Comparison of ENCODE assay signal across 8 cellular contexts in the genomic region with DNA sequence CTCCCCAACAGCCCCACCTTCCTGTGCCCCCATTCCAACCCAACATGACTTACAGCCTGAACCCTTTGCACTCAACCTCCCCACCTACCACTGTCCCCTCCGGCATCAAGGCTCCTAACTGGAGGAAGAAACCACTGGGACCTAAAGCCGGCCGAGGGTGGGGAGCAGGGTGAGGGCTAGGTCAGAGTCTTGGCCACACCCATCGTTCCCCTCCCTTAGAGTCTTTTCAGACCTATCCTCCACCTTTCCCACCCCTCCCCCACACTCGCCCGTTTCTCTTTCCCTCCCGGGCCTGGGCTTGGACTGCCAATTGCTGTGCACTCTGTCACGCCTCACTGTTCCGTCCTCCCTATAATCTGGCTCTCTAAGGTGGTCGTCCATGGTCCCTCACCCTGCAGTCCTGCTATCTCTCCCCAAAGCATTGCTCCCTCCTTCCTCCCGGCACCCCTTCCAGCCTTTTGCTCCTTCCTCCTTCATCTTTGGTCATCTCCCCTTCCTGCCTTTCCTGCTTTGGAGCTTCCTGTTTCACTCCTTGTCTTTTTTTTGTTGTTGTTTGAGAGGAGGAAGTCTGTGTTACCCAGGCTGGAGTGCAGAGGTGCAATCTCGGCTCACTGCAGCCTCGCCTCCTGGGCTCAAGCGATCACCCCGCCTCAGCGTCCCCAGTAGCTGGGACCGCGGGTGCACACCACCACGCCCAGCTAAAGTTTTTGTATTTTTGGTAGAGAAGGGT. TPM values are rescaled to one million over a fixed set of nuclear protein-coding genes. Genes with fewer than 3 reads are reported as not detected.
A peak's percentile ranks its signal among the peaks of the same experiment; 100 is the strongest.
DNase-seq lines count a peak whose midpoint lies in the region; FAIRE-seq and TF ChIP-seq lines count a peak whose summit lies in the region.

No MANE protein-coding gene starts in this region.

- BruUV-seq in A673 (replicated peaks; lab: Mats Ljungman, UMichigan), result no TSS peak

- peaks cover 32% of the 10 kb centered on the region for H3K4me1 Mint-ChIP-seq in HFFc6 (ENCODE audit: low read depth)
- peaks cover 24% of the 10 kb centered on the region for H3K4me1 Mint-ChIP-seq in activated naive CD4-positive, alpha-beta T cell treated with anti-CD3 and anti-CD28 coated beads, Interleukin-2, amount 50 U/mL, for 24 hours

- POLR2A ChIA-PET in A673 (lab: Charles Lee; ENCODE audit: low non-redundant PET), result interaction anchor here (0.6 kb wide), 1 partner anchor 52 kb away, joined by 3 read pairs; the partner anchor contains the start of gene GPS2

- H3K4me1 ChIP-seq in A673 (ENCODE audit: insufficient read depth, low read length, poor library complexity, severe bottlenecking) (peaks cover 16% of the 10 kb centered on the region), kidney (ENCODE audit: control insufficient read depth in 1 of 2, insufficient read depth in 1 of 2, low read depth in 1 of 2, low read length in 2 of 2) (peaks cover 3 to 21% of the 10 kb centered on the region in 2 donors), thyroid gland (peaks cover 9 to 28% of the 10 kb centered on the region in 2 donors)

- peaks cover 10% of the 10 kb centered on the region for H3K27me3 Mint-ChIP-seq in HFFc6 (ENCODE audit: insufficient read depth)
- peaks cover 2% of the 10 kb centered on the region for H3K27me3 Mint-ChIP-seq in activated naive CD4-positive, alpha-beta T cell treated with anti-CD3 and anti-CD28 coated beads, Interleukin-2, amount 50 U/mL, for 24 hours

- H3K27me3 ChIP-seq in A673 (replicated peaks; ENCODE audit: insufficient read depth, low read depth, low read length, poor library complexity) (no peaks in the 10 kb centered on the region), thyroid gland (no peaks in the 10 kb centered on the region)

- H3K36me3 Mint-ChIP-seq in HFFc6 (ENCODE audit: low read depth), result peaks cover 5% of the 10 kb centered on the region
- peaks cover 4% of the 10 kb centered on the region for H3K36me3 Mint-ChIP-seq in activated naive CD4-positive, alpha-beta T cell treated with anti-CD3 and anti-CD28 coated beads, Interleukin-2, amount 50 U/mL, for 24 hours

- peak overlapping the region; percentile 17 for H3K4me3 ChIP-seq in A673 (ENCODE audit: low read depth, low read length, poor library complexity, severe bottlenecking)
- H3K4me3 ChIP-seq in kidney (ENCODE audit: low read length in 2 of 2), result peak overlapping the region; percentile 53 to 74
- peak overlapping the region; percentile 68 to 83 (median 70) for H3K4me3 ChIP-seq in thyroid gland (replicated peaks in 1 of 3)

- peak in 1 of 2 donors; percentile 14 for TF ChIP-seq POLR2A in thyroid gland (IDR thresholded peaks at IDR 0.05)
- no peak for TF ChIP-seq POLR2A in GM12891 (IDR thresholded peaks at IDR 0.05; ENCODE audit: low read depth, low read length)

- CTCF ChIA-PET in A673 (lab: Charles Lee), result no interaction called here

- no peak for DNase-seq in A673 (ENCODE audit: low spot score)
- DNase-seq in HFFc6, result no peak
- DNase-seq in kidney, result peak; percentile 91
- peak; percentile 82 to 85 for DNase-seq in thyroid gland
- no peak for DNase-seq in GM12891 (ENCODE audit: insufficient read length, low spot score)
- no peak for DNase-seq in NCI-H128 (lab: John Stamatoyannopoulos, UW; ENCODE audit: unreplicated experiment)
- DNase-seq in Kasumi-1 (lab: John Stamatoyannopoulos, UW), result no peak

- peak overlapping the region; percentile 78 for H3K4me3 Mint-ChIP-seq in HFFc6
- H3K4me3 Mint-ChIP-seq in activated naive CD4-positive, alpha-beta T cell treated with anti-CD3 and anti-CD28 coated beads, Interleukin-2, amount 50 U/mL, for 24 hours, result peak overlapping the region; percentile 82

- no peak overlapping the region for H3K27ac ChIP-seq in A673 (ENCODE audit: low read depth, low read length, poor library complexity, severe bottlenecking)
- peak overlapping the region; percentile 88 to 89 for H3K27ac ChIP-seq in kidney (ENCODE audit: low read depth in 2 of 2, low read length in 2 of 2)
- peak overlapping the region; percentile 44 to 75 (median 69) for H3K27ac ChIP-seq in thyroid gland

- peaks cover 4% of the 10 kb centered on the region for H3K9me3 Mint-ChIP-seq in HFFc6
- no peaks in the 10 kb centered on the region for H3K9me3 Mint-ChIP-seq in activated naive CD4-positive, alpha-beta T cell treated with anti-CD3 and anti-CD28 coated beads, Interleukin-2, amount 50 U/mL, for 24 hours

- no peak for TF ChIP-seq CTCF in A673 (conservative IDR thresholded peaks at IDR 0.05; ENCODE audit: low read depth, low read length)
- TF ChIP-seq CTCF in HFFc6 (IDR thresholded peaks at IDR 0.05), result no peak
- TF ChIP-seq CTCF in kidney (IDR thresholded peaks at IDR 0.05; ENCODE audit: borderline replicate concordance, extremely low read depth, insufficient read depth), result no peak
- TF ChIP-seq CTCF in thyroid gland (IDR thresholded peaks at IDR 0.05), result no peak

- H3K27ac Mint-ChIP-seq in HFFc6, result peak overlapping the region; percentile 30
- H3K27ac Mint-ChIP-seq in activated naive CD4-positive, alpha-beta T cell treated with anti-CD3 and anti-CD28 coated beads, Interleukin-2, amount 50 U/mL, for 24 hours, result peak overlapping the region; percentile 59

- H3K36me3 ChIP-seq in A673 (ENCODE audit: insufficient read depth, low read length, poor library complexity, severe bottlenecking), result peaks cover 9% of the 10 kb centered on the region
- peaks cover 0 to 2% of the 10 kb centered on the region in 2 donors for H3K36me3 ChIP-seq in kidney (ENCODE audit: control insufficient read depth in 1 of 2, insufficient read depth in 2 of 2, low read length in 2 of 2)
- H3K36me3 ChIP-seq in thyroid gland, result peaks cover 7% of the 10 kb centered on the region in 2 donors

- 12 to 14% methylated on average over 19 of the region's 19 CpGs for WGBS in thyroid gland, 2 donors

- H3K9me3 ChIP-seq in A673 (ENCODE audit: low read depth, low read length, poor library complexity, severe bottlenecking) (no peaks in the 10 kb centered on the region), kidney (ENCODE audit: control insufficient read depth in 1 of 2, low read length in 2 of 2) (no peaks in the 10 kb centered on the region), thyroid gland (no peaks in the 10 kb centered on the region)

- intact Hi-C loops in A673 (cut with micrococcal nuclease; ENCODE audit: unreplicated experiment) (no loop called here), kidney (cut with DNase I) (no loop called here), thyroid gland (cut with DNase I) (no loop called here)

- peak overlapping the region; percentile 46 to 77 for H3K9ac ChIP-seq in kidney (ENCODE audit: low read length in 2 of 2)

- no peak for FAIRE-seq in kidney (lab: Jason Lieb, UNC)
- no peak for FAIRE-seq in GM12891 (lab: Jason Lieb, UNC)

TF ChIP-seq in GM12891, 5 proteins besides CTCF, POLR2A, EP300 and RAD21:
- no peak for TF ChIP-seq SPI1 (IDR thresholded peaks at IDR 0.05; ENCODE audit: low read depth, low read length)
- no peak for TF ChIP-seq PAX5 (IDR thresholded peaks at IDR 0.05; ENCODE audit: insufficient read depth, low read length, severe bottlenecking)
- no peak for TF ChIP-seq POU2F2 (IDR thresholded peaks at IDR 0.05; ENCODE audit: low read depth, low read length)
- no peak for TF ChIP-seq TAF1 (IDR thresholded peaks at IDR 0.05; ENCODE audit: low read depth, low read length)
- no peak for TF ChIP-seq POLR2AphosphoS5 (IDR thresholded peaks at IDR 0.05; ENCODE audit: low read depth, low read length)

RNA-seq across cellular contexts. Expression of gene CLDN7, which starts 1.0 kb away (rescaled TPM):
- total RNA-seq in A673 (2021) (0.55 TPM in 1 of 2 replicates, not detected in the other), kidney (233 TPM), thyroid gland (100 to 1,000 TPM; 108 to 161 (median 144) TPM)
- total RNA-seq in HFFc6 (2021; fragmentation: NEBNext Ultra II Directional; extraction: Animal tissue kit (Norgen Biotek cat#: 25700)), result 1 to 10 TPM in 4 of 6 experiments, under 1 TPM in 2; 0.43 to 3.0 (median 1.7) TPM
- 119 TPM for polyA plus RNA-seq in kidney (ENCODE audit: insufficient read depth, low read depth, low replicate concordance)
- polyA plus RNA-seq in GM12891 (2012; ENCODE audit: low read depth, missing spikeins), result 0.40 TPM

RNA-seq across cellular contexts. Expression of gene ELP5, which starts 11.2 kb away (rescaled TPM):
- total RNA-seq in A673 (2021), result 123 and 128 TPM in 2 replicates
- 10 to 100 TPM; 28.7 to 36.1 (median 34.0) TPM for total RNA-seq in HFFc6 (2021; fragmentation: NEBNext Ultra II Directional; extraction: Animal tissue kit (Norgen Biotek cat#: 25700))
- total RNA-seq in kidney, result 41.9 TPM
- 110 TPM for polyA plus RNA-seq in kidney (ENCODE audit: insufficient read depth, low read depth, low replicate concordance)
- 10 to 100 TPM; 27.4 to 49.0 (median 33.0) TPM for total RNA-seq in thyroid gland
- 57.9 TPM for polyA plus RNA-seq in GM12891 (2012; ENCODE audit: low read depth, missing spikeins)

RNA-seq across cellular contexts. Expression of gene CTDNEP1, which starts 11.7 kb away (rescaled TPM):
- total RNA-seq in A673 (2021) (175 and 179 TPM in 2 replicates), kidney (113 TPM), thyroid gland (10 to 100 TPM; 35.1 to 70.4 (median 48.4) TPM)
- total RNA-seq in HFFc6 (2021; fragmentation: NEBNext Ultra II Directional; extraction: Animal tissue kit (Norgen Biotek cat#: 25700)), result 100 to 1,000 TPM; 127 to 168 (median 146) TPM
- 124 TPM for polyA plus RNA-seq in kidney (ENCODE audit: insufficient read depth, low read depth, low replicate concordance)
- polyA plus RNA-seq in GM12891 (2012; ENCODE audit: low read depth, missing spikeins), result 94.2 TPM

RNA-seq across cellular contexts. Expression of gene SLC2A4, which starts 18.3 kb away (rescaled TPM):
- total RNA-seq in A673 (2021) (0.67 and 1.6 TPM in 2 replicates), kidney (4.2 TPM), thyroid gland (10 to 100 TPM in 1 of 4 donors, 1 to 10 TPM in 3; 2.5 to 14.6 (median 3.9) TPM)
- total RNA-seq in HFFc6 (2021; fragmentation: NEBNext Ultra II Directional; extraction: Animal tissue kit (Norgen Biotek cat#: 25700)), result under 1 TPM in 5 of 6 experiments, not detected in 1; 0.07 to 0.09 (median 0.09) TPM
- polyA plus RNA-seq in kidney (ENCODE audit: insufficient read depth, low read depth, low replicate concordance), result 2.8 TPM
- polyA plus RNA-seq in GM12891 (2012; ENCODE audit: low read depth, missing spikeins), result not detected

RNA-seq across cellular contexts. Expression of gene GABARAP, which starts 21.0 kb away (rescaled TPM):
- total RNA-seq in A673 (2021) (296 and 314 TPM in 2 replicates), kidney (477 TPM), thyroid gland (100 to 1,000 TPM; 112 to 840 (median 273) TPM)
- total RNA-seq in HFFc6 (2021; fragmentation: NEBNext Ultra II Directional; extraction: Animal tissue kit (Norgen Biotek cat#: 25700)), result 100 to 1,000 TPM; 399 to 470 (median 426) TPM
- polyA plus RNA-seq in kidney (ENCODE audit: insufficient read depth, low read depth, low replicate concordance), result 1,483 TPM
- polyA plus RNA-seq in GM12891 (2012; ENCODE audit: low read depth, missing spikeins), result 366 TPM

Comparison
In these comparisons a context has a peak if more than half of its experiments do, and no peak if none do; other contexts are left out.
1. DNase-seq: peak in kidney (single experiment) and thyroid gland (2 of 2); none in A673 (single experiment), HFFc6 (single experiment), GM12891 (single experiment), NCI-H128 (single experiment) and Kasumi-1 (0 of 2).
2. H3K4me3 ChIP-seq: peak in every context shown above with its lines; median percentile 70 in thyroid gland; 64 in kidney; 17 in A673.
3. RNA of gene CLDN7, which starts 1.0 kb away (total RNA-seq): 233 TPM in kidney (single experiment) and 108 to 161 TPM in thyroid gland; 0.43 to 3.0 TPM in HFFc6 and 0.55 TPM in A673; every median in the first group is over 10 times any median in the second.